In the genomic region with DNA sequence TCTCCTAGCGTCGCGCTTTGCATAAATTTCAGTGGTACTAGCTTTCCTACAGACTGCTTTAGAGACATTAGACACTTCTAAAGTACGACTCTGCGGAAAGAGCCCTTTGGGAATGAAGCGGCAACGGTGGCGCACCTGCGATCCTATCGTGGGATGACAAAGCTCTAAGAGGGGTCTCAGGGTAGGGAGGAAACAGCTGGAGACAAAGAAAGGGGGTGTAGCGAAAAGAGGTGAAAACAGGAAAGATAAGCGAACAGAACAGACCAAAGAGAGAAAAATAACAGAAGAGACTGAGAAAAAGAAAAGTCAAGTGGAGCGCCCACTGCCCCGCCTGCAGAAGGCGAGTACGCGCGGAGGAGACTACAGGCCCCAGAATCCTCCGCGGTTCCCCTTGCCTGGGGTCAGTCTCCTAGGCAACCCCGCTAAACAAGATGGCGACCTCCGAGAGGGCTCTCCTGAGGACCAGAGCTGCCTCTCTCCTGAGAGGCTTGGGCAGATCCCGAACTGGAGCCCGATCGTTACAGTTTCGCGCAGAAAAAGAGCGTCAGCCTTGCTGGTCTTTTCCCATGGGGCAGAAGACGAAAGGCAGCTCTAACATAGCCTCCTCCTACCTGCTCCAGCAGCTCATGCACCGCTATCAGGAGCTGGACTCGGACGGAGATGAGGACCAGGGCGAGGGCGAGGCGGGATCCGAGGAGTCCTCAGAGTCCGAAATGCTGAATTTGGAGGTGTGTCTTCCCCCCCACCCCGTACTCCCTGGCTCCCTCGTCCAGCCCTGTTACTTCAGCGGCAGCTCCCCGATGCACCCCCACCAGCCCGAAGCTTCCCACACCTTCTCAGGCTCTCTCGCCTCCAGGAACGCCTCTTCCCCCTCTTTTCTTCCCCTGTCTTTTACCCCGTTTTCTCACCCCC, we compare ENCODE assay signal across 8 cellular contexts. TPM values are rescaled to one million over a fixed set of nuclear protein-coding genes. Genes with fewer than 3 reads are reported as not detected.
A peak's percentile ranks its signal among the peaks of the same experiment; 100 is the strongest.
DNase-seq lines count a peak whose midpoint lies in the region; ATAC-seq and TF ChIP-seq lines count a peak whose summit lies in the region.

LRGUK (plus strand) TSS at position 404 of the 912 bp plus-strand sequence; CDS start at position 432, 28 bp downstream.

- peak; percentile 100 for ATAC-seq in HG02610 (IDR thresholded peaks at IDR 0.05; ENCODE audit: unreplicated experiment)
- ATAC-seq in SK-N-SH treated with all-trans-retinoic acid at 6 μM for 48 hours, result peak; percentile 100
- peak; percentile 100 for ATAC-seq in activated naive CD4-positive, alpha-beta T cell treated with anti-CD3 and anti-CD28 coated beads, Interleukin-2, amount 50 U/mL, for 72 hours
- peak; percentile 99 for ATAC-seq in Right ventricle myocardium inferior

- H3K4me3 ChIP-seq in GM06990 (replicated peaks; ENCODE audit: low read depth, low read length), result peak within 1 kb of the TSS; percentile 66
- peak within 1 kb of the TSS; percentile 84 for H3K4me3 ChIP-seq in osteoblast (ENCODE audit: insufficient read depth, low read length)
- H3K4me3 ChIP-seq in suprapubic skin, result peak within 1 kb of the TSS; percentile 78

- no peaks in the 10 kb centered on the region for H3K9me3 ChIP-seq in osteoblast (ENCODE audit: low read depth, low read length)
- H3K9me3 ChIP-seq in suprapubic skin, result no peaks in the 10 kb centered on the region

- peak within 1 kb of the TSS in 1 of 2 donors; percentile 69 for H3K27ac Mint-ChIP-seq in activated naive CD4-positive, alpha-beta T cell treated with anti-CD3 and anti-CD28 coated beads, Interleukin-2, amount 50 U/mL, for 72 hours

- H3K27me3 ChIP-seq in GM06990 (replicated peaks; ENCODE audit: control insufficient read depth, insufficient read depth, low read length), result no peaks in the 10 kb centered on the region
- peaks cover 9% of the 10 kb centered on the region for H3K27me3 ChIP-seq in osteoblast (ENCODE audit: insufficient read depth, low read length)
- no peaks in the 10 kb centered on the region for H3K27me3 ChIP-seq in suprapubic skin

- H3K27ac ChIP-seq in osteoblast (ENCODE audit: low read depth, low read length) (no peak within 1 kb of the TSS), suprapubic skin (no peak within 1 kb of the TSS)

- peak; percentile 44 for DNase-seq in GM06990 (ENCODE audit: extremely low read depth, insufficient read length)
- DNase-seq in NCI-H1048 (lab: John Stamatoyannopoulos, UW), result peak; percentile 28
- peak; percentile 69 to 76 for DNase-seq in activated naive CD4-positive, alpha-beta T cell treated with anti-CD3 and anti-CD28 coated beads, Interleukin-2, amount 50 U/mL, for 72 hours (ENCODE audit: low spot score in 2 of 2)
- peak; percentile 90 for DNase-seq in Right ventricle myocardium inferior (ENCODE audit: missing footprints)
- peak; percentile 94 for DNase-seq in osteoblast (ENCODE audit: insufficient read length, low spot score, missing footprints)
- DNase-seq in suprapubic skin (ENCODE audit: low spot score in 2 of 2), result peak; percentile 83 to 87

- WGBS in suprapubic skin, result 3% methylated on average over 41 of the region's 46 CpGs

- H2AFZ ChIP-seq in osteoblast (ENCODE audit: low read length), result peak within 1 kb of the TSS; percentile 99

- no peaks in the 10 kb centered on the region for H3K79me2 ChIP-seq in osteoblast (ENCODE audit: insufficient read depth, low read length)

- no peaks in the 10 kb centered on the region for H3K9me3 Mint-ChIP-seq in activated naive CD4-positive, alpha-beta T cell treated with anti-CD3 and anti-CD28 coated beads, Interleukin-2, amount 50 U/mL, for 72 hours

- H4K20me1 ChIP-seq in osteoblast (ENCODE audit: insufficient read depth, low read length), result no peaks in the 10 kb centered on the region

- no peaks in the 10 kb centered on the region for H3K36me3 ChIP-seq in GM06990 (ENCODE audit: control insufficient read depth, insufficient read depth, low read length)
- no peaks in the 10 kb centered on the region for H3K36me3 ChIP-seq in osteoblast (ENCODE audit: insufficient read depth, low read length)
- H3K36me3 ChIP-seq in suprapubic skin, result no peaks in the 10 kb centered on the region

- TF ChIP-seq POLR2A in suprapubic skin (IDR thresholded peaks at IDR 0.05), result no peak

- H3K4me1 ChIP-seq in osteoblast (ENCODE audit: insufficient read depth, low read length) (peaks cover 8% of the 10 kb centered on the region), suprapubic skin (peaks cover 13% of the 10 kb centered on the region)

- intact Hi-C loops in Right ventricle myocardium inferior (cut with DNase I), result no loop called here

- H3K4me2 ChIP-seq in osteoblast (ENCODE audit: insufficient read depth, low read length), result peak within 1 kb of the TSS; percentile 98

- H3K36me3 Mint-ChIP-seq in activated naive CD4-positive, alpha-beta T cell treated with anti-CD3 and anti-CD28 coated beads, Interleukin-2, amount 50 U/mL, for 72 hours, result no peaks in the 10 kb centered on the region

- no peak for TF ChIP-seq CTCF in GM06990 (IDR thresholded peaks at IDR 0.05; ENCODE audit: insufficient read depth, low read length, poor library complexity, severe bottlenecking)
- TF ChIP-seq CTCF in osteoblast (IDR thresholded peaks at IDR 0.05; ENCODE audit: extremely low read depth, low read depth, low read length), result no peak
- no peak for TF ChIP-seq CTCF in suprapubic skin (IDR thresholded peaks at IDR 0.05)

- no peak for TF ChIP-seq EP300 in suprapubic skin (IDR thresholded peaks at IDR 0.05)

TF ChIP-seq in SK-N-SH treated with all-trans-retinoic acid at 6 μM for 48 hours, 23 proteins besides CTCF, POLR2A, EP300 and RAD21:
- peak; percentile 76 for TF ChIP-seq ZNF70 (CRISPR knock-in tag; IDR thresholded peaks at IDR 0.05)
- TF ChIP-seq, protein P1, sequence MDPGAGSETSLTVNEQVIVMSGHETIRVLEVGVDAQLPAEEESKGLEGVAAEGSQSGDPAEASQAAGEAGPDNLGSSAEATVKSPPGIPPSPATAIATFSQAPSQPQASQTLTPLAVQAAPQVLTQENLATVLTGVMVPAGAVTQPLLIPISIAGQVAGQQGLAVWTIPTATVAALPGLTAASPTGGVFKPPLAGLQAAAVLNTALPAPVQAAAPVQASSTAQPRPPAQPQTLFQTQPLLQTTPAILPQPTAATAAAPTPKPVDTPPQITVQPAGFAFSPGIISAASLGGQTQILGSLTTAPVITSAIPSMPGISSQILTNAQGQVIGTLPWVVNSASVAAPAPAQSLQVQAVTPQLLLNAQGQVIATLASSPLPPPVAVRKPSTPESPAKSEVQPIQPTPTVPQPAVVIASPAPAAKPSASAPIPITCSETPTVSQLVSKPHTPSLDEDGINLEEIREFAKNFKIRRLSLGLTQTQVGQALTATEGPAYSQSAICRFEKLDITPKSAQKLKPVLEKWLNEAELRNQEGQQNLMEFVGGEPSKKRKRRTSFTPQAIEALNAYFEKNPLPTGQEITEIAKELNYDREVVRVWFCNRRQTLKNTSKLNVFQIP (CRISPR knock-in tag; IDR thresholded peaks at IDR 0.05; ENCODE audit: borderline replicate concordance, low read depth), result no peak

RNA-seq across cellular contexts. Expression of gene LRGUK, which starts in this region (rescaled TPM):
- total RNA-seq in activated naive CD4-positive, alpha-beta T cell treated with anti-CD3 and anti-CD28 coated beads, Interleukin-2, amount 50 U/mL, for 72 hours, result under 1 TPM; 0.36 to 0.41 TPM
- total RNA-seq in Right ventricle myocardium inferior (0.22 TPM), osteoblast (0.72 and 0.88 TPM in 2 replicates), suprapubic skin (1 to 10 TPM in 1 of 4 donors, under 1 TPM in 3; 0.34 to 1.2 (median 0.91) TPM)

Comparison
In these comparisons a context has a peak if more than half of its experiments do, and no peak if none do; other contexts are left out.
1. Peak in DNase-seq and ATAC-seq in activated naive CD4-positive, alpha-beta T cell treated with anti-CD3 and anti-CD28 coated beads, Interleukin-2, amount 50 U/mL, for 72 hours; RNA of the gene not detected or under 1 TPM.
2. Peak in DNase-seq and ATAC-seq in Right ventricle myocardium inferior; RNA of the gene not detected or under 1 TPM.
3. Peak in DNase-seq, H3K4me3 ChIP-seq and H3K4me2 ChIP-seq in osteoblast; RNA of the gene not detected or under 1 TPM.
4. DNase-seq: peak in every context shown above with its lines; median percentile 94 in osteoblast; 90 in Right ventricle myocardium inferior; 85 in suprapubic skin; 72 in activated naive CD4-positive, alpha-beta T cell treated with anti-CD3 and anti-CD28 coated beads, Interleukin-2, amount 50 U/mL, for 72 hours; 44 in GM06990; 28 in NCI-H1048.